Comparison of ENCODE assay signal across 2 cellular contexts in the genomic region with DNA sequence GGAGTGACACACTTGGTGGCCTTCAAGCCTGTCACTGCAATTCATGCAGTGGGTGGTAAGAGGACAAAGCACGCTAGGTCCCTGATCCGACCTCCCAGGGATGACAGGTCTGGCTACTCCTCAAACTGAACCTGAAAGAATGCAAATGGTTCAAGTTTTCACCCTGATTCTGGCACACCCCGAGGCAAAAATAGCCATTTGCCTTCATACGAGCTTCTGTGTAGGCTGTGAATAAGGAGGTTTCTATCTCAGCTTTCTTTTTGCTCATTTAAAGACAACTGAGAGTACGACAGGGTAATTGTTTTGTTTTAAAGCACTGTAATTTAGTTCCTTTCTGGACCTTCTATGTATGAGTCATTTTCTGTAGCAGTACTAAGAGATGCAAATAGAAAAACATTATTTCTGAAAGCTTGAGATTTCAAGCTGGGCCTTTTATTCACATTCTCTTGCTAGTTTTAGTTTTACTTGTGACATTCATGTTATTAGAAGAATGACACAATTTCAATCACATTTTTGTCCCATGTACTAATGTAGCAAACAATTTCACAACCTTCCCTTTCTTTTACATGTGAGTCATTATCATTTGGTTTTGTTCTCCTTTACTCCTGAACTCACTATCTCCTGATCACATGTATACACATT.
TF ChIP-seq lines count a peak whose summit lies in the region.

No MANE protein-coding gene starts in this region.

TF ChIP-seq in GM12878, 131 proteins besides CTCF, POLR2A, EP300 and RAD21 (continued from another document and continues in another):
- TF ChIP-seq CHD1 (IDR thresholded peaks at IDR 0.05; ENCODE audit: low read depth, low read length), result no peak
- TF ChIP-seq, protein P1, sequence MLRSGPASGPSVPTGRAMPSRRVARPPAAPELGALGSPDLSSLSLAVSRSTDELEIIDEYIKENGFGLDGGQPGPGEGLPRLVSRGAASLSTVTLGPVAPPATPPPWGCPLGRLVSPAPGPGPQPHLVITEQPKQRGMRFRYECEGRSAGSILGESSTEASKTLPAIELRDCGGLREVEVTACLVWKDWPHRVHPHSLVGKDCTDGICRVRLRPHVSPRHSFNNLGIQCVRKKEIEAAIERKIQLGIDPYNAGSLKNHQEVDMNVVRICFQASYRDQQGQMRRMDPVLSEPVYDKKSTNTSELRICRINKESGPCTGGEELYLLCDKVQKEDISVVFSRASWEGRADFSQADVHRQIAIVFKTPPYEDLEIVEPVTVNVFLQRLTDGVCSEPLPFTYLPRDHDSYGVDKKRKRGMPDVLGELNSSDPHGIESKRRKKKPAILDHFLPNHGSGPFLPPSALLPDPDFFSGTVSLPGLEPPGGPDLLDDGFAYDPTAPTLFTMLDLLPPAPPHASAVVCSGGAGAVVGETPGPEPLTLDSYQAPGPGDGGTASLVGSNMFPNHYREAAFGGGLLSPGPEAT (IDR thresholded peaks at IDR 0.05; ENCODE audit: low read depth), result peak; percentile 70
- TF ChIP-seq TCF7 (IDR thresholded peaks at IDR 0.05; ENCODE audit: borderline replicate concordance), result peak; percentile 36; the same call in 1 of the 2 replicates
- no peak for TF ChIP-seq SREBF2 (IDR thresholded peaks at IDR 0.05; ENCODE audit: low read length)
- TF ChIP-seq, protein P2, sequence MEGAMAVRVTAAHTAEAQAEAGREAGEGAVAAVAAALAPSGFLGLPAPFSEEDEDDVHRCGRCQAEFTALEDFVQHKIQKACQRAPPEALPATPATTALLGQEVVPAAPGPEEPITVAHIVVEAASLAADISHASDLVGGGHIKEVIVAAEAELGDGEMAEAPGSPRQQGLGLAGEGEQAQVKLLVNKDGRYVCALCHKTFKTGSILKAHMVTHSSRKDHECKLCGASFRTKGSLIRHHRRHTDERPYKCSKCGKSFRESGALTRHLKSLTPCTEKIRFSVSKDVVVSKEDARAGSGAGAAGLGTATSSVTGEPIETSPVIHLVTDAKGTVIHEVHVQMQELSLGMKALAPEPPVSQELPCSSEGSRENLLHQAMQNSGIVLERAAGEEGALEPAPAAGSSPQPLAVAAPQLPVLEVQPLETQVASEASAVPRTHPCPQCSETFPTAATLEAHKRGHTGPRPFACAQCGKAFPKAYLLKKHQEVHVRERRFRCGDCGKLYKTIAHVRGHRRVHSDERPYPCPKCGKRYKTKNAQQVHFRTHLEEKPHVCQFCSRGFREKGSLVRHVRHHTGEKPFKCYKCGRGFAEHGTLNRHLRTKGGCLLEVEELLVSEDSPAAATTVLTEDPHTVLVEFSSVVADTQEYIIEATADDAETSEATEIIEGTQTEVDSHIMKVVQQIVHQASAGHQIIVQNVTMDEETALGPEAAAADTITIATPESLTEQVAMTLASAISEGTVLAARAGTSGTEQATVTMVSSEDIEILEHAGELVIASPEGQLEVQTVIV (IDR thresholded peaks at IDR 0.05; ENCODE audit: borderline replicate concordance, partially characterized antibody), result no peak
- peak; percentile 58; the same call in 1 of the 2 replicates for TF ChIP-seq NR2F1 (conservative IDR thresholded peaks at IDR 0.05)
- TF ChIP-seq, protein P3, sequence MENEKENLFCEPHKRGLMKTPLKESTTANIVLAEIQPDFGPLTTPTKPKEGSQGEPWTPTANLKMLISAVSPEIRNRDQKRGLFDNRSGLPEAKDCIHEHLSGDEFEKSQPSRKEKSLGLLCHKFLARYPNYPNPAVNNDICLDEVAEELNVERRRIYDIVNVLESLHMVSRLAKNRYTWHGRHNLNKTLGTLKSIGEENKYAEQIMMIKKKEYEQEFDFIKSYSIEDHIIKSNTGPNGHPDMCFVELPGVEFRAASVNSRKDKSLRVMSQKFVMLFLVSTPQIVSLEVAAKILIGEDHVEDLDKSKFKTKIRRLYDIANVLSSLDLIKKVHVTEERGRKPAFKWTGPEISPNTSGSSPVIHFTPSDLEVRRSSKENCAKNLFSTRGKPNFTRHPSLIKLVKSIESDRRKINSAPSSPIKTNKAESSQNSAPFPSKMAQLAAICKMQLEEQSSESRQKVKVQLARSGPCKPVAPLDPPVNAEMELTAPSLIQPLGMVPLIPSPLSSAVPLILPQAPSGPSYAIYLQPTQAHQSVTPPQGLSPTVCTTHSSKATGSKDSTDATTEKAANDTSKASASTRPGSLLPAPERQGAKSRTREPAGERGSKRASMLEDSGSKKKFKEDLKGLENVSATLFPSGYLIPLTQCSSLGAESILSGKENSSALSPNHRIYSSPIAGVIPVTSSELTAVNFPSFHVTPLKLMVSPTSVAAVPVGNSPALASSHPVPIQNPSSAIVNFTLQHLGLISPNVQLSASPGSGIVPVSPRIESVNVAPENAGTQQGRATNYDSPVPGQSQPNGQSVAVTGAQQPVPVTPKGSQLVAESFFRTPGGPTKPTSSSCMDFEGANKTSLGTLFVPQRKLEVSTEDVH (IDR thresholded peaks at IDR 0.05; ENCODE audit: low read depth, partially characterized antibody), result no peak
- TF ChIP-seq, protein P4, sequence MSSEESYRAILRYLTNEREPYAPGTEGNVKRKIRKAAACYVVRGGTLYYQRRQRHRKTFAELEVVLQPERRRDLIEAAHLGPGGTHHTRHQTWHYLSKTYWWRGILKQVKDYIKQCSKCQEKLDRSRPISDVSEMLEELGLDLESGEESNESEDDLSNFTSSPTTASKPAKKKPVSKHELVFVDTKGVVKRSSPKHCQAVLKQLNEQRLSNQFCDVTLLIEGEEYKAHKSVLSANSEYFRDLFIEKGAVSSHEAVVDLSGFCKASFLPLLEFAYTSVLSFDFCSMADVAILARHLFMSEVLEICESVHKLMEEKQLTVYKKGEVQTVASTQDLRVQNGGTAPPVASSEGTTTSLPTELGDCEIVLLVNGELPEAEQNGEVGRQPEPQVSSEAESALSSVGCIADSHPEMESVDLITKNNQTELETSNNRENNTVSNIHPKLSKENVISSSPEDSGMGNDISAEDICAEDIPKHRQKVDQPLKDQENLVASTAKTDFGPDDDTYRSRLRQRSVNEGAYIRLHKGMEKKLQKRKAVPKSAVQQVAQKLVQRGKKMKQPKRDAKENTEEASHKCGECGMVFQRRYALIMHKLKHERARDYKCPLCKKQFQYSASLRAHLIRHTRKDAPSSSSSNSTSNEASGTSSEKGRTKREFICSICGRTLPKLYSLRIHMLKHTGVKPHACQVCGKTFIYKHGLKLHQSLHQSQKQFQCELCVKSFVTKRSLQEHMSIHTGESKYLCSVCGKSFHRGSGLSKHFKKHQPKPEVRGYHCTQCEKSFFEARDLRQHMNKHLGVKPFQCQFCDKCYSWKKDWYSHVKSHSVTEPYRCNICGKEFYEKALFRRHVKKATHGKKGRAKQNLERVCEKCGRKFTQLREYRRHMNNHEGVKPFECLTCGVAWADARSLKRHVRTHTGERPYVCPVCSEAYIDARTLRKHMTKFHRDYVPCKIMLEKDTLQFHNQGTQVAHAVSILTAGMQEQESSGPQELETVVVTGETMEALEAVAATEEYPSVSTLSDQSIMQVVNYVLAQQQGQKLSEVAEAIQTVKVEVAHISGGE (CRISPR knock-in tag; IDR thresholded peaks at IDR 0.05), result no peak
- TF ChIP-seq, protein P5, sequence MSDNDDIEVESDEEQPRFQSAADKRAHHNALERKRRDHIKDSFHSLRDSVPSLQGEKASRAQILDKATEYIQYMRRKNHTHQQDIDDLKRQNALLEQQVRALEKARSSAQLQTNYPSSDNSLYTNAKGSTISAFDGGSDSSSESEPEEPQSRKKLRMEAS (IDR thresholded peaks at IDR 0.05; ENCODE audit: low read depth, low read length), result no peak
- no peak for TF ChIP-seq SMARCA5 (IDR thresholded peaks at IDR 0.05)
- peak; percentile 95 for TF ChIP-seq JUNB (IDR thresholded peaks at IDR 0.05)
- TF ChIP-seq RAD51 (IDR thresholded peaks at IDR 0.05), result no peak
- no peak for TF ChIP-seq RB1 (IDR thresholded peaks at IDR 0.05; ENCODE audit: borderline replicate concordance)
- peak; percentile 53; the same call in 1 of the 2 replicates for TF ChIP-seq BACH1 (IDR thresholded peaks at IDR 0.05; ENCODE audit: borderline replicate concordance)
- TF ChIP-seq PML (IDR thresholded peaks at IDR 0.05; ENCODE audit: low read length), result 0 out of 2 replicates have a peak, but pooled peaks have one; percentile 64

TF ChIP-seq in GM23338, 12 proteins besides CTCF, POLR2A, EP300 and RAD21 (continued from another document):
- TF ChIP-seq, protein P6, sequence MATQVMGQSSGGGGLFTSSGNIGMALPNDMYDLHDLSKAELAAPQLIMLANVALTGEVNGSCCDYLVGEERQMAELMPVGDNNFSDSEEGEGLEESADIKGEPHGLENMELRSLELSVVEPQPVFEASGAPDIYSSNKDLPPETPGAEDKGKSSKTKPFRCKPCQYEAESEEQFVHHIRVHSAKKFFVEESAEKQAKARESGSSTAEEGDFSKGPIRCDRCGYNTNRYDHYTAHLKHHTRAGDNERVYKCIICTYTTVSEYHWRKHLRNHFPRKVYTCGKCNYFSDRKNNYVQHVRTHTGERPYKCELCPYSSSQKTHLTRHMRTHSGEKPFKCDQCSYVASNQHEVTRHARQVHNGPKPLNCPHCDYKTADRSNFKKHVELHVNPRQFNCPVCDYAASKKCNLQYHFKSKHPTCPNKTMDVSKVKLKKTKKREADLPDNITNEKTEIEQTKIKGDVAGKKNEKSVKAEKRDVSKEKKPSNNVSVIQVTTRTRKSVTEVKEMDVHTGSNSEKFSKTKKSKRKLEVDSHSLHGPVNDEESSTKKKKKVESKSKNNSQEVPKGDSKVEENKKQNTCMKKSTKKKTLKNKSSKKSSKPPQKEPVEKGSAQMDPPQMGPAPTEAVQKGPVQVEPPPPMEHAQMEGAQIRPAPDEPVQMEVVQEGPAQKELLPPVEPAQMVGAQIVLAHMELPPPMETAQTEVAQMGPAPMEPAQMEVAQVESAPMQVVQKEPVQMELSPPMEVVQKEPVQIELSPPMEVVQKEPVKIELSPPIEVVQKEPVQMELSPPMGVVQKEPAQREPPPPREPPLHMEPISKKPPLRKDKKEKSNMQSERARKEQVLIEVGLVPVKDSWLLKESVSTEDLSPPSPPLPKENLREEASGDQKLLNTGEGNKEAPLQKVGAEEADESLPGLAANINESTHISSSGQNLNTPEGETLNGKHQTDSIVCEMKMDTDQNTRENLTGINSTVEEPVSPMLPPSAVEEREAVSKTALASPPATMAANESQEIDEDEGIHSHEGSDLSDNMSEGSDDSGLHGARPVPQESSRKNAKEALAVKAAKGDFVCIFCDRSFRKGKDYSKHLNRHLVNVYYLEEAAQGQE (IDR thresholded peaks at IDR 0.05; ENCODE audit: unreplicated experiment), result no peak
- TF ChIP-seq, protein P7, sequence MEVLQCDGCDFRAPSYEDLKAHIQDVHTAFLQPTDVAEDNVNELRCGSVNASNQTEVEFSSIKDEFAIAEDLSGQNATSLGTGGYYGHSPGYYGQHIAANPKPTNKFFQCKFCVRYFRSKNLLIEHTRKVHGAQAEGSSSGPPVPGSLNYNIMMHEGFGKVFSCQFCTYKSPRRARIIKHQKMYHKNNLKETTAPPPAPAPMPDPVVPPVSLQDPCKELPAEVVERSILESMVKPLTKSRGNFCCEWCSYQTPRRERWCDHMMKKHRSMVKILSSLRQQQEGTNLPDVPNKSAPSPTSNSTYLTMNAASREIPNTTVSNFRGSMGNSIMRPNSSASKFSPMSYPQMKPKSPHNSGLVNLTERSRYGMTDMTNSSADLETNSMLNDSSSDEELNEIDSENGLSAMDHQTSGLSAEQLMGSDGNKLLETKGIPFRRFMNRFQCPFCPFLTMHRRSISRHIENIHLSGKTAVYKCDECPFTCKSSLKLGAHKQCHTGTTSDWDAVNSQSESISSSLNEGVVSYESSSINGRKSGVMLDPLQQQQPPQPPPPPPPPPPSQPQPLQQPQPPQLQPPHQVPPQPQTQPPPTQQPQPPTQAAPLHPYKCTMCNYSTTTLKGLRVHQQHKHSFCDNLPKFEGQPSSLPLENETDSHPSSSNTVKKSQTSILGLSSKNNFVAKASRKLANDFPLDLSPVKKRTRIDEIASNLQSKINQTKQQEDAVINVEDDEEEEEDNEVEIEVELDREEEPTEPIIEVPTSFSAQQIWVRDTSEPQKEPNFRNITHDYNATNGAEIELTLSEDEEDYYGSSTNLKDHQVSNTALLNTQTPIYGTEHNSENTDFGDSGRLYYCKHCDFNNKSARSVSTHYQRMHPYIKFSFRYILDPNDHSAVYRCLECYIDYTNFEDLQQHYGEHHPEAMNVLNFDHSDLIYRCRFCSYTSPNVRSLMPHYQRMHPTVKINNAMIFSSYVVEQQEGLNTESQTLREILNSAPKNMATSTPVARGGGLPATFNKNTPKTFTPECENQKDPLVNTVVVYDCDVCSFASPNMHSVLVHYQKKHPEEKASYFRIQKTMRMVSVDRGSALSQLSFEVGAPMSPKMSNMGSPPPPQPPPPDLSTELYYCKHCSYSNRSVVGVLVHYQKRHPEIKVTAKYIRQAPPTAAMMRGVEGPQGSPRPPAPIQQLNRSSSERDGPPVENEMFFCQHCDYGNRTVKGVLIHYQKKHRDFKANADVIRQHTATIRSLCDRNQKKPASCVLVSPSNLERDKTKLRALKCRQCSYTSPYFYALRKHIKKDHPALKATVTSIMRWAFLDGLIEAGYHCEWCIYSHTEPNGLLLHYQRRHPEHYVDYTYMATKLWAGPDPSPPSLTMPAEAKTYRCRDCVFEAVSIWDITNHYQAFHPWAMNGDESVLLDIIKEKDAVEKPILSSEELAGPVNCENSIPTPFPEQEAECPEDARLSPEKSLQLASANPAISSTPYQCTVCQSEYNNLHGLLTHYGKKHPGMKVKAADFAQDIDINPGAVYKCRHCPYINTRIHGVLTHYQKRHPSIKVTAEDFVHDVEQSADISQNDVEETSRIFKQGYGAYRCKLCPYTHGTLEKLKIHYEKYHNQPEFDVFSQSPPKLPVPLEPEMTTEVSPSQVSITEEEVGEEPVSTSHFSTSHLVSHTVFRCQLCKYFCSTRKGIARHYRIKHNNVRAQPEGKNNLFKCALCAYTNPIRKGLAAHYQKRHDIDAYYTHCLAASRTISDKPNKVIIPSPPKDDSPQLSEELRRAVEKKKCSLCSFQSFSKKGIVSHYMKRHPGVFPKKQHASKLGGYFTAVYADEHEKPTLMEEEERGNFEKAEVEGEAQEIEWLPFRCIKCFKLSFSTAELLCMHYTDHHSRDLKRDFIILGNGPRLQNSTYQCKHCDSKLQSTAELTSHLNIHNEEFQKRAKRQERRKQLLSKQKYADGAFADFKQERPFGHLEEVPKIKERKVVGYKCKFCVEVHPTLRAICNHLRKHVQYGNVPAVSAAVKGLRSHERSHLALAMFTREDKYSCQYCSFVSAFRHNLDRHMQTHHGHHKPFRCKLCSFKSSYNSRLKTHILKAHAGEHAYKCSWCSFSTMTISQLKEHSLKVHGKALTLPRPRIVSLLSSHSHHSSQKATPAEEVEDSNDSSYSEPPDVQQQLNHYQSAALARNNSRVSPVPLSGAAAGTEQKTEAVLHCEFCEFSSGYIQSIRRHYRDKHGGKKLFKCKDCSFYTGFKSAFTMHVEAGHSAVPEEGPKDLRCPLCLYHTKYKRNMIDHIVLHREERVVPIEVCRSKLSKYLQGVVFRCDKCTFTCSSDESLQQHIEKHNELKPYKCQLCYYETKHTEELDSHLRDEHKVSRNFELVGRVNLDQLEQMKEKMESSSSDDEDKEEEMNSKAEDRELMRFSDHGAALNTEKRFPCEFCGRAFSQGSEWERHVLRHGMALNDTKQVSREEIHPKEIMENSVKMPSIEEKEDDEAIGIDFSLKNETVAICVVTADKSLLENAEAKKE (CRISPR knock-in tag; IDR thresholded peaks at IDR 0.05), result no peak
- TF ChIP-seq ZNF331 (CRISPR knock-in tag; IDR thresholded peaks at IDR 0.05; ENCODE audit: low read depth) (no peak), EZH2 (IDR thresholded peaks at IDR 0.05; ENCODE audit: low read depth, unreplicated experiment) (no peak), STAT1 (IDR thresholded peaks at IDR 0.05; ENCODE audit: unreplicated experiment) (no peak)
- TF ChIP-seq, protein P8, sequence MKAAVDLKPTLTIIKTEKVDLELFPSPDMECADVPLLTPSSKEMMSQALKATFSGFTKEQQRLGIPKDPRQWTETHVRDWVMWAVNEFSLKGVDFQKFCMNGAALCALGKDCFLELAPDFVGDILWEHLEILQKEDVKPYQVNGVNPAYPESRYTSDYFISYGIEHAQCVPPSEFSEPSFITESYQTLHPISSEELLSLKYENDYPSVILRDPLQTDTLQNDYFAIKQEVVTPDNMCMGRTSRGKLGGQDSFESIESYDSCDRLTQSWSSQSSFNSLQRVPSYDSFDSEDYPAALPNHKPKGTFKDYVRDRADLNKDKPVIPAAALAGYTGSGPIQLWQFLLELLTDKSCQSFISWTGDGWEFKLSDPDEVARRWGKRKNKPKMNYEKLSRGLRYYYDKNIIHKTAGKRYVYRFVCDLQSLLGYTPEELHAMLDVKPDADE (IDR thresholded peaks at IDR 0.05), result no peak
